Comparison of ENCODE assay signal across 8 cellular contexts in genomic region chr5:154039458-154039829, GRCh38. TPM values are rescaled to one million over a fixed set of nuclear protein-coding genes. Genes with fewer than 3 reads are reported as not detected.
DNase-seq lines count a peak whose midpoint lies in the region; ATAC-seq and TF ChIP-seq lines count a peak whose summit lies in the region.

No MANE protein-coding gene starts in this region.

- POLR2A ChIA-PET in WTC11 (lab: Charles Lee): interaction anchor here (0.6 to 1.1 kb wide), 3 partner anchors 8 to 594 kb away, joined by 3 to 6 read pairs (median 4); no protein-coding TSS in a partner anchor

- H3K9me3 Mint-ChIP-seq in WTC11 (no peaks in the 10 kb centered on the region), glutamatergic neuron (ENCODE audit: unreplicated experiment) (peaks cover 7% of the 10 kb centered on the region)

- H3K36me3 Mint-ChIP-seq in WTC11 (no peaks in the 10 kb centered on the region), glutamatergic neuron (ENCODE audit: unreplicated experiment) (no peaks in the 10 kb centered on the region)

- CTCF ChIA-PET in WTC11 (lab: Charles Lee): interaction anchor here (0.7 to 1.7 kb wide), 6 partner anchors 24 to 150 kb away, joined by 3 to 14 read pairs (median 4); no protein-coding TSS in a partner anchor

- H3K27ac ChIP-seq in skin epidermis: peak overlapping the region; percentile 70 to 93 (median 88)

- H3K36me3 ChIP-seq in HAP-1 (replicated peaks): no peaks in the 10 kb centered on the region

- DNase-seq in HAP-1 (ENCODE audit: low spot score in 2 of 2): no peak
- no peak for DNase-seq in WTC11 (ENCODE audit: low spot score)
- no peak for DNase-seq in glutamatergic neuron
- DNase-seq in mucosa of gallbladder (ENCODE audit: low spot score): no peak
- DNase-seq in HK-2 (ENCODE audit: unreplicated experiment): no peak

- H3K4me1 Mint-ChIP-seq in WTC11 (peaks cover 17% of the 10 kb centered on the region), glutamatergic neuron (ENCODE audit: low read depth, unreplicated experiment) (peaks cover 5% of the 10 kb centered on the region)

- TF ChIP-seq CTCF in WTC11 (IDR thresholded peaks at IDR 0.05) (no peak), glutamatergic neuron (IDR thresholded peaks at IDR 0.05; ENCODE audit: partially characterized antibody, unreplicated experiment) (no peak)

- no peaks in the 10 kb centered on the region; the same call in 1 of the 2 replicates for H3K27me3 Mint-ChIP-seq in WTC11 (ENCODE audit: low read depth)
- peaks cover 4% of the 10 kb centered on the region for H3K27me3 Mint-ChIP-seq in glutamatergic neuron (ENCODE audit: unreplicated experiment)

- H3K4me1 ChIP-seq in HAP-1: peaks cover 7% of the 10 kb centered on the region

- no peaks in the 10 kb centered on the region for H3K9me3 ChIP-seq in HAP-1

- H3K4me3 Mint-ChIP-seq in WTC11: peak overlapping the region; percentile 94
- H3K4me3 Mint-ChIP-seq in glutamatergic neuron (ENCODE audit: unreplicated experiment): peak overlapping the region; percentile 100

- in situ Hi-C loops in HAP-1 (cut with MboI; ENCODE audit: low sequenced_read_pairs): no loop called here

- H3K27ac Mint-ChIP-seq in WTC11: peak overlapping the region; percentile 75
- peak overlapping the region; percentile 95 for H3K27ac Mint-ChIP-seq in glutamatergic neuron (ENCODE audit: unreplicated experiment)

- no peak for ATAC-seq in WTC11
- ATAC-seq in GM19463 (IDR thresholded peaks at IDR 0.05; ENCODE audit: unreplicated experiment): no peak
- ATAC-seq in GM21515 (IDR thresholded peaks at IDR 0.05; ENCODE audit: unreplicated experiment): no peak

- H3K4me3 ChIP-seq in HAP-1 (peak overlapping the region; percentile 85), skin epidermis (peak overlapping the region; percentile 63 to 89 (median 76))

- H3K27me3 ChIP-seq in HAP-1 (ENCODE audit: low read depth): no peaks in the 10 kb centered on the region

TF ChIP-seq in WTC11, 78 proteins besides CTCF, POLR2A, EP300 and RAD21:
- TF ChIP-seq ATF6 (CRISPR knock-in tag; IDR thresholded peaks at IDR 0.05): no peak
- no peak for TF ChIP-seq PRRX2 (CRISPR knock-in tag; IDR thresholded peaks at IDR 0.05)
- no peak for TF ChIP-seq ZNF263 (CRISPR knock-in tag; IDR thresholded peaks at IDR 0.05; ENCODE audit: low read depth)
- TF ChIP-seq USF1 (CRISPR knock-in tag; IDR thresholded peaks at IDR 0.05): no peak
- TF ChIP-seq USF2 (CRISPR knock-in tag; IDR thresholded peaks at IDR 0.05): no peak
- no peak for TF ChIP-seq E2F4 (CRISPR knock-in tag; IDR thresholded peaks at IDR 0.05; ENCODE audit: borderline replicate concordance, low read depth)
- no peak for TF ChIP-seq NR2C2 (CRISPR knock-in tag; IDR thresholded peaks at IDR 0.05)
- TF ChIP-seq TP53 (CRISPR knock-in tag; IDR thresholded peaks at IDR 0.05): no peak
- TF ChIP-seq JUN (CRISPR knock-in tag; IDR thresholded peaks at IDR 0.05): no peak
- TF ChIP-seq TEAD1 (CRISPR knock-in tag; IDR thresholded peaks at IDR 0.05): no peak
- no peak for TF ChIP-seq ZNF281 (CRISPR knock-in tag; IDR thresholded peaks at IDR 0.05)
- no peak for TF ChIP-seq ZNF671 (CRISPR knock-in tag; IDR thresholded peaks at IDR 0.05)
- no peak for TF ChIP-seq RELA (CRISPR knock-in tag; IDR thresholded peaks at IDR 0.05; ENCODE audit: borderline replicate concordance)
- TF ChIP-seq MLX (CRISPR knock-in tag; IDR thresholded peaks at IDR 0.05): no peak
- no peak for TF ChIP-seq ZNF219 (CRISPR knock-in tag; IDR thresholded peaks at IDR 0.05; ENCODE audit: borderline replicate concordance)
- no peak for TF ChIP-seq CBFB (CRISPR knock-in tag; IDR thresholded peaks at IDR 0.05; ENCODE audit: low read depth)
- TF ChIP-seq MXD4 (CRISPR knock-in tag; IDR thresholded peaks at IDR 0.05; ENCODE audit: borderline replicate concordance): no peak
- no peak for TF ChIP-seq ZNF138 (CRISPR knock-in tag; conservative IDR thresholded peaks at IDR 0.05)
- TF ChIP-seq OVOL2 (CRISPR knock-in tag; IDR thresholded peaks at IDR 0.05; ENCODE audit: borderline replicate concordance): no peak

RNA-seq across cellular contexts. Expression of gene MFAP3, which starts 0.7 kb away (rescaled TPM):
- 20.0 to 22.1 TPM (median 21.2 TPM) in 3 replicates for total RNA-seq in WTC11 (2021)
- 45.3 TPM for total RNA-seq in glutamatergic neuron (ENCODE audit: unreplicated experiment)
- 24.6 TPM for total RNA-seq in mucosa of gallbladder

RNA-seq across cellular contexts. Expression of gene FAM114A2, which starts 0.7 kb away (rescaled TPM):
- total RNA-seq in WTC11 (2021): 10.1 to 12.2 TPM (median 10.7 TPM) in 3 replicates
- 25.8 TPM for total RNA-seq in glutamatergic neuron (ENCODE audit: unreplicated experiment)
- 30.4 TPM for total RNA-seq in mucosa of gallbladder
